Comparison of ENCODE assay signal across 8 cellular contexts in the genomic region with DNA sequence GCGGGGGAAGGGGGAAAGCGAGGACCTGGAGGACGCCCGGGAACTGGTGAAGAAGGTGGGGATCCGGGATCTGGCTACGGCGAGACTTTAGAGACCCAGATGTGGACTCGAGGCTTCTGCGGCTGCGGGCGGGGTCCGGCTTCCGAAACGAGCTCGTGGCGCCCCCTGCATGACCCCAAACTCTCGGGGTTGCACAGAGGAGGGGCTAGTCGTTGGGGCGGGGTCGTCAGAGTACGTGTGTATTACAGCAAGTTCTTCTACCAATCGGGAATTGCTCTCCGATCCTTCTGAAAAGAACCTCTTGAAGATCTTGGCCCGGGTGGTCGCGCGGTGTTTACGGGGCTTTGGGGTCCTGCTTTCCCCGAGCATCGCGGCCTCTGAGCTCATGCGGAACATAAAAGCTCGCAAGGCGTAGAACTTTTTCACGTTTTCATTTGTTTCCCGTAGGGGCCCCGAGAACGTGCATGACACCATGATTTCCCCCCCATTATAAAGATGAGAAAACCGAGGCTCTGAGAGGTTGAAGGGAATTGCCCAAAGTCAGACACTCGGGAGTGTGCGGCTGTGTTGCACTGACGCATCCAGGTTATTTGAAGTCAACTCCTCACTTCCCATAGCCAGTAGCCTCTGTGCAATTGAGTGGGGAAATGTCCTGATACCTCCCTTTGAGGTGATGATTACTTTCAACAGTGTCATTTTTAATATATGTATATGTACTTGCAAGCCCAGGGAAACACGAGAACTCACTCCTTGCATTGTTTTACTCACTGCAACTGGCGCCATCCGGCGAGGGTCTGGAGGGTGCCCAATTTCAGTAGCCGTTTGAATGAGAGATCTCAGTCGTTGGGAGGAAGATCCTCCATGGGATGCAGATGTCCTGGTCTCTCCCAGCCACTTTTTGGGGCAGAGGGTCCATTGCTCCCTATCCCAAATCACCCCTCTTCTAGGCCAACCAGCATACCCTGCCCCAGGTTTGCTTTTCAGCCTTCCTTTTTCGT. TPM values are rescaled to one million over a fixed set of nuclear protein-coding genes. Genes with fewer than 3 reads are reported as not detected.
DNase-seq lines count a peak whose midpoint lies in the region; ATAC-seq and TF ChIP-seq lines count a peak whose summit lies in the region.

Gene BEND4, minus strand, starts transcription at position 149 of the 998 bp plus-strand sequence. CDS start 512 bp downstream, outside the sequence.

- H3K27me3 ChIP-seq in AG04450 (ENCODE audit: control insufficient read depth, insufficient read depth, low read length), result peaks cover 42% of the 10 kb centered on the region
- H3K27me3 ChIP-seq in adipocyte (replicated peaks; ENCODE audit: control insufficient read depth, insufficient read depth, low read length), result peaks cover 51% of the 10 kb centered on the region

- no peak within 1 kb of the TSS for H3K9ac ChIP-seq in adipocyte (ENCODE audit: low read length)

- peaks cover 0 to 4% (median 0%) of the 10 kb centered on the region in 9 donors for H3K9me3 Mint-ChIP-seq in naive thymus-derived CD8-positive, alpha-beta T cell

- CTCF ChIA-PET in AG04450 (lab: Charles Lee), result no interaction called here

- H3K4me1 ChIP-seq in adipocyte (ENCODE audit: control insufficient read depth, insufficient read depth, low read length), result peaks cover 4% of the 10 kb centered on the region

- peaks cover 6 to 22% (median 18%) of the 10 kb centered on the region in 4 donors for H3K4me1 Mint-ChIP-seq in naive thymus-derived CD8-positive, alpha-beta T cell

- H3K4me3 Mint-ChIP-seq in naive thymus-derived CD8-positive, alpha-beta T cell, result peak within 1 kb of the TSS; percentile 56 to 88 (median 71)

- H3K36me3 ChIP-seq in adipocyte (ENCODE audit: control insufficient read depth, insufficient read depth, low read length, severe bottlenecking), result no peaks in the 10 kb centered on the region

- H3K27me3 Mint-ChIP-seq in naive thymus-derived CD8-positive, alpha-beta T cell, result peaks cover 34 to 64% (median 44%) of the 10 kb centered on the region in 5 donors

- no peak for TF ChIP-seq CTCF in AG04450 (IDR thresholded peaks at IDR 0.05; ENCODE audit: low read depth, low read length)

- no peak for DNase-seq in AG04450 (ENCODE audit: low read depth, low spot score)
- peak; percentile 1 for DNase-seq in adipocyte (ENCODE audit: low read depth)
- peak in 3 of 10 donors; percentile 1 to 9 (median 4) for DNase-seq in naive thymus-derived CD8-positive, alpha-beta T cell
- no peak for DNase-seq in iPS-NIHi11 (ENCODE audit: low spot score)
- DNase-seq in inferior parietal cortex (ENCODE audit: extremely low spot score), result no peak

- H3K27ac ChIP-seq in AG04450 (ENCODE audit: low read depth, low read length), result no peak within 1 kb of the TSS

- peak within 1 kb of the TSS; percentile 7; the same call in 1 of the 2 replicates for H3K4me3 ChIP-seq in AG04450 (ENCODE audit: low read depth, low read length)
- peak within 1 kb of the TSS; percentile 17 for H3K4me3 ChIP-seq in adipocyte (ENCODE audit: low read length)

- H3K36me3 Mint-ChIP-seq in naive thymus-derived CD8-positive, alpha-beta T cell, result peaks cover 0 to 4% (median 2%) of the 10 kb centered on the region in 3 donors

- POLR2A ChIA-PET in AG04450 (lab: Yijun Ruan, JAX), result no interaction called here
- POLR2A ChIA-PET in naive thymus-derived CD8-positive, alpha-beta T cell (lab: Charles Lee), result no interaction called here

- H3K9me3 ChIP-seq in AG04450 (ENCODE audit: control insufficient read depth, insufficient read depth, low read length), result peaks cover 5% of the 10 kb centered on the region; the same call in 1 of the 2 replicates
- H3K9me3 ChIP-seq in adipocyte (ENCODE audit: control insufficient read depth, low read length), result no peaks in the 10 kb centered on the region

- ATAC-seq in GM18907 (IDR thresholded peaks at IDR 0.05; ENCODE audit: unreplicated experiment) (peak; percentile 34), HG03175 (IDR thresholded peaks at IDR 0.05; ENCODE audit: unreplicated experiment) (peak; percentile 11), GM21515 (IDR thresholded peaks at IDR 0.05; ENCODE audit: unreplicated experiment) (no peak)
- peak in 1 of 2 donors; percentile 26 for ATAC-seq in naive thymus-derived CD8-positive, alpha-beta T cell

- no peak within 1 kb of the TSS for H3K27ac Mint-ChIP-seq in naive thymus-derived CD8-positive, alpha-beta T cell

RNA-seq across cellular contexts. Expression of gene BEND4, which starts in this region (rescaled TPM):
- polyA plus RNA-seq in AG04450 (2011; rRNA removed), result not detected in 2 replicates
- not detected in 2 replicates for polyA minus RNA-seq in AG04450 (2011; rRNA and poly(A)+ RNA removed)
- under 1 TPM; 0.49 to 0.85 TPM for total RNA-seq in naive thymus-derived CD8-positive, alpha-beta T cell
- polyA plus RNA-seq in naive thymus-derived CD8-positive, alpha-beta T cell, result under 1 TPM; 0.07 to 0.31 (median 0.20) TPM
